Comparison of ENCODE assay signal across 1 cellular context in the genomic region with DNA sequence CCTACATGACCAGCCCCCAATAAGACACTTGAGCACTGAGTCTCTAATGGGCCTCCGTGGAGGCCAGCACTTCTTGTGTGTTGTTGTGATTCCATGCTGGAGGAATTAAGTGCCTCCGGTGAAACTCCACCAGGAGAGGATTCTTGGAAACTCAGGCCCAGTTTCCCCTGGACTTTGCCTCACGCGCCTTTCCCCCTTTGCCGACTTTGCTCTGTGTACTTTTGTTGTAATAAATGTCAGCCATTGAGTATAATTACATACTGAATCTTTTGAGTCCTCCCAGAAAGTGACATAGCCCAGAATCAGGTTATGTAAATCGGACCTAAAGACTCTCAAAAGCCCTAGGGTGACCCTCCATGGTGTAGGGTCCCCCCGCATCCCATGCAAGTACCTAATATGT.
TF ChIP-seq lines count a peak whose summit lies in the region.

No MANE protein-coding gene starts in this region.

TF ChIP-seq in GM23338, 12 proteins besides CTCF, POLR2A, EP300 and RAD21 (continued from another document):
- TF ChIP-seq, protein P1, sequence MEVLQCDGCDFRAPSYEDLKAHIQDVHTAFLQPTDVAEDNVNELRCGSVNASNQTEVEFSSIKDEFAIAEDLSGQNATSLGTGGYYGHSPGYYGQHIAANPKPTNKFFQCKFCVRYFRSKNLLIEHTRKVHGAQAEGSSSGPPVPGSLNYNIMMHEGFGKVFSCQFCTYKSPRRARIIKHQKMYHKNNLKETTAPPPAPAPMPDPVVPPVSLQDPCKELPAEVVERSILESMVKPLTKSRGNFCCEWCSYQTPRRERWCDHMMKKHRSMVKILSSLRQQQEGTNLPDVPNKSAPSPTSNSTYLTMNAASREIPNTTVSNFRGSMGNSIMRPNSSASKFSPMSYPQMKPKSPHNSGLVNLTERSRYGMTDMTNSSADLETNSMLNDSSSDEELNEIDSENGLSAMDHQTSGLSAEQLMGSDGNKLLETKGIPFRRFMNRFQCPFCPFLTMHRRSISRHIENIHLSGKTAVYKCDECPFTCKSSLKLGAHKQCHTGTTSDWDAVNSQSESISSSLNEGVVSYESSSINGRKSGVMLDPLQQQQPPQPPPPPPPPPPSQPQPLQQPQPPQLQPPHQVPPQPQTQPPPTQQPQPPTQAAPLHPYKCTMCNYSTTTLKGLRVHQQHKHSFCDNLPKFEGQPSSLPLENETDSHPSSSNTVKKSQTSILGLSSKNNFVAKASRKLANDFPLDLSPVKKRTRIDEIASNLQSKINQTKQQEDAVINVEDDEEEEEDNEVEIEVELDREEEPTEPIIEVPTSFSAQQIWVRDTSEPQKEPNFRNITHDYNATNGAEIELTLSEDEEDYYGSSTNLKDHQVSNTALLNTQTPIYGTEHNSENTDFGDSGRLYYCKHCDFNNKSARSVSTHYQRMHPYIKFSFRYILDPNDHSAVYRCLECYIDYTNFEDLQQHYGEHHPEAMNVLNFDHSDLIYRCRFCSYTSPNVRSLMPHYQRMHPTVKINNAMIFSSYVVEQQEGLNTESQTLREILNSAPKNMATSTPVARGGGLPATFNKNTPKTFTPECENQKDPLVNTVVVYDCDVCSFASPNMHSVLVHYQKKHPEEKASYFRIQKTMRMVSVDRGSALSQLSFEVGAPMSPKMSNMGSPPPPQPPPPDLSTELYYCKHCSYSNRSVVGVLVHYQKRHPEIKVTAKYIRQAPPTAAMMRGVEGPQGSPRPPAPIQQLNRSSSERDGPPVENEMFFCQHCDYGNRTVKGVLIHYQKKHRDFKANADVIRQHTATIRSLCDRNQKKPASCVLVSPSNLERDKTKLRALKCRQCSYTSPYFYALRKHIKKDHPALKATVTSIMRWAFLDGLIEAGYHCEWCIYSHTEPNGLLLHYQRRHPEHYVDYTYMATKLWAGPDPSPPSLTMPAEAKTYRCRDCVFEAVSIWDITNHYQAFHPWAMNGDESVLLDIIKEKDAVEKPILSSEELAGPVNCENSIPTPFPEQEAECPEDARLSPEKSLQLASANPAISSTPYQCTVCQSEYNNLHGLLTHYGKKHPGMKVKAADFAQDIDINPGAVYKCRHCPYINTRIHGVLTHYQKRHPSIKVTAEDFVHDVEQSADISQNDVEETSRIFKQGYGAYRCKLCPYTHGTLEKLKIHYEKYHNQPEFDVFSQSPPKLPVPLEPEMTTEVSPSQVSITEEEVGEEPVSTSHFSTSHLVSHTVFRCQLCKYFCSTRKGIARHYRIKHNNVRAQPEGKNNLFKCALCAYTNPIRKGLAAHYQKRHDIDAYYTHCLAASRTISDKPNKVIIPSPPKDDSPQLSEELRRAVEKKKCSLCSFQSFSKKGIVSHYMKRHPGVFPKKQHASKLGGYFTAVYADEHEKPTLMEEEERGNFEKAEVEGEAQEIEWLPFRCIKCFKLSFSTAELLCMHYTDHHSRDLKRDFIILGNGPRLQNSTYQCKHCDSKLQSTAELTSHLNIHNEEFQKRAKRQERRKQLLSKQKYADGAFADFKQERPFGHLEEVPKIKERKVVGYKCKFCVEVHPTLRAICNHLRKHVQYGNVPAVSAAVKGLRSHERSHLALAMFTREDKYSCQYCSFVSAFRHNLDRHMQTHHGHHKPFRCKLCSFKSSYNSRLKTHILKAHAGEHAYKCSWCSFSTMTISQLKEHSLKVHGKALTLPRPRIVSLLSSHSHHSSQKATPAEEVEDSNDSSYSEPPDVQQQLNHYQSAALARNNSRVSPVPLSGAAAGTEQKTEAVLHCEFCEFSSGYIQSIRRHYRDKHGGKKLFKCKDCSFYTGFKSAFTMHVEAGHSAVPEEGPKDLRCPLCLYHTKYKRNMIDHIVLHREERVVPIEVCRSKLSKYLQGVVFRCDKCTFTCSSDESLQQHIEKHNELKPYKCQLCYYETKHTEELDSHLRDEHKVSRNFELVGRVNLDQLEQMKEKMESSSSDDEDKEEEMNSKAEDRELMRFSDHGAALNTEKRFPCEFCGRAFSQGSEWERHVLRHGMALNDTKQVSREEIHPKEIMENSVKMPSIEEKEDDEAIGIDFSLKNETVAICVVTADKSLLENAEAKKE (CRISPR knock-in tag; IDR thresholded peaks at IDR 0.05): no peak
